Comparison of ENCODE assay signal across 13 cellular contexts in the genomic region with DNA sequence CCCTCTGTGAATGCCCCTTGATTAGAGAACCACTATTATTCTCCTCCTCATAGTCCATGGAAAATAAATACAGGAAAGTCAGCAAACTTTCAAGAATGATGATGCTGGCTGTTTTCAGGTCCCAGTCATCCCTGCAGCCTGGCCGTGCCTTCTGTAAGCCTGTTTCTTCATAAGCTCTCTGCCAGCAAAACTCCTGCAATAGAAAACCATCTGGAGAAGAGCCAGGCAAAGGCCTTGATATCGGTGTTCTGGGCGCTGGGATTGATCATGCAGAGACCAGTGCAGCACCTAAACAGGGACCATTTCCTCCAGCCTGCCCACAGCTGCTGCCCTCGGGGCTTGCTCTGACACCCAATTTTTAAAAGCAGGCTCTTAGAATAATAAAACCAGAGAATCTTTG.
"Had no signal": no experiment of that assay in that cellular context is flagged by ENCODE, and none has a peak within 500 bp of the region (broad histone marks: within the 10 kb centered on the region; RNA-seq: fewer than 3 reads in every experiment).

No MANE protein-coding gene starts in this region.

- H3K27ac ChIP-seq: gastrocnemius medialis, upper lobe of right lung had no signal

- DNase-seq: activated CD4-positive, alpha-beta T cell treated with anti-CD3 and anti-CD28 coated beads, Interleukin-2, amount 50 U/mL, for 4 hours; activated CD4-positive, CD25-positive, alpha-beta regulatory T cell treated with anti-CD3 and anti-CD28 coated beads, Interleukin-2, amount 50 U/mL, for 72 hours; activated CD8-positive, alpha-beta memory T cell treated with anti-CD3 and anti-CD28 coated beads, Interleukin-2, amount 10 ng/mL, durations not matched to agents 7 days and 5 days; activated gamma-delta T cell; activated T-cell treated with anti-CD3 and anti-CD28 coated beads, Interleukin-2, amount 50 U/mL, for 4 hours; cortex of kidney; effector CD8-positive, alpha-beta T cell; gastrocnemius medialis; heart right ventricle; islet precursor cell; posterior cingulate gyrus; stimulated activated naive B cell treated with anti-CD40 and anti-IgM and Interleukin-4, amounts not matched to agents 10 μg/mL and 1 μg/mL and 100 μg/mL, for 72 hours; upper lobe of right lung had no signal

- H3K36me3 ChIP-seq: gastrocnemius medialis, heart right ventricle, upper lobe of right lung had no signal

- H3K4me1 ChIP-seq: gastrocnemius medialis, upper lobe of right lung had no signal

- H3K27me3 ChIP-seq: gastrocnemius medialis, heart right ventricle, upper lobe of right lung had no signal

- ATAC-seq: activated CD8-positive, alpha-beta memory T cell treated with anti-CD3 and anti-CD28 coated beads, Interleukin-2, amount 10 ng/mL, durations not matched to agents 7 days and 5 days; activated T-cell treated with anti-CD3 and anti-CD28 coated beads, Interleukin-2, amount 50 U/mL, for 4 hours; gastrocnemius medialis; stimulated activated naive B cell treated with anti-CD40 and anti-IgM and Interleukin-4, amounts not matched to agents 10 μg/mL and 1 μg/mL and 100 μg/mL, for 72 hours; upper lobe of right lung had no signal

- H3K4me3 ChIP-seq: gastrocnemius medialis, heart right ventricle, upper lobe of right lung had no signal

- H3K9me3 ChIP-seq: gastrocnemius medialis, heart right ventricle, upper lobe of right lung had no signal
